ENCODE assay signal across 18 cellular contexts in genomic region chr7:33155811-33156210, GRCh38. TPM values are rescaled to one million over a fixed set of nuclear protein-coding genes. Genes with fewer than 3 reads are reported as not detected.
DNase-seq lines count a peak whose midpoint lies in the region; ATAC-seq lines count a peak whose summit lies in the region.
"Had no signal": no experiment of that assay in that cellular context is flagged by ENCODE, and none has a peak within 500 bp of the region (broad histone marks: within the 10 kb centered on the region; RNA-seq: fewer than 3 reads in every experiment).

No MANE protein-coding gene starts in this region.

- ATAC-seq in HG02571 (IDR thresholded peaks at IDR 0.05; ENCODE audit: unreplicated experiment), result no peak
- ATAC-seq: right lobe of liver; stimulated activated naive CD8-positive, alpha-beta T cell treated with anti-CD3 and anti-CD28 coated beads, Interleukin-15, Interleukin-2, amounts not matched to agents 100 U/mL and 50 U/mL, for 24 hours had no signal

- peak; percentile 57 for DNase-seq in Daoy (ENCODE audit: low read depth)
- DNase-seq in LHCN-M2 (ENCODE audit: low read depth), result peak; percentile 89
- DNase-seq in dedifferentiated amniotic fluid mesenchymal stem cell (ENCODE audit: extremely low spot score), result peak; percentile 56
- peak; percentile 19 for DNase-seq in myocyte (ENCODE audit: low read depth)
- no peak for DNase-seq in NOMO-1 treated with dmso at 0.1 percent for 144 hours (lab: John Stamatoyannopoulos, UW; ENCODE audit: unreplicated experiment)
- DNase-seq in posterior cingulate gyrus, result no peak
- DNase-seq in GF-D8 (lab: John Stamatoyannopoulos, UW), result no peak
- DNase-seq: activated naive CD4-positive, alpha-beta T cell treated with Interleukin-2 at 50 U/mL for 16 hours; anterior cingulate cortex; EL; NCI-H1417; NCI-H526; right lobe of liver; SIG-M5; stimulated activated CD4-positive, alpha-beta T cell treated with anti-CD3 and anti-CD28 coated beads, Interleukin-1b, Interleukin-23, amount 100 ng/mL, for 48 hours; stimulated activated naive CD8-positive, alpha-beta T cell treated with anti-CD3 and anti-CD28 coated beads, Interleukin-15, Interleukin-2, amounts not matched to agents 100 U/mL and 50 U/mL, for 24 hours; transverse colon had no signal

- intact Hi-C loops in posterior cingulate gyrus (cut with DNase I), result no loop called here

RNA-seq across cellular contexts. Expression of gene BBS9, which starts 26.4 kb away (rescaled TPM):
- total RNA-seq in Daoy (2014; rRNA removed; shearing (Covaris generic)), result 8.1 and 27.9 TPM in 2 replicates
- total RNA-seq in LHCN-M2 (2014; rRNA removed) (7.3 and 12.2 TPM in 2 replicates), myocyte (16.2 and 17.7 TPM in 2 replicates)
- 8.0 TPM for polyA plus RNA-seq in LHCN-M2 (2012)
- polyA plus RNA-seq in myocyte (2012), result 10.9 TPM

RNA-seq across cellular contexts. Expression of gene RP9, which starts 46.6 kb away (rescaled TPM):
- total RNA-seq in Daoy (2014; rRNA removed; shearing (Covaris generic)), result 28.6 and 29.9 TPM in 2 replicates
- total RNA-seq in LHCN-M2 (2014; rRNA removed) (12.7 and 18.5 TPM in 2 replicates), myocyte (12.0 and 24.4 TPM in 2 replicates)
- polyA plus RNA-seq in LHCN-M2 (2012), result 30.0 TPM
- 34.2 TPM for polyA plus RNA-seq in myocyte (2012)

Comparison
In these comparisons a context has a peak if more than half of its experiments do, and no peak if none do; other contexts are left out.
1. DNase-seq: peak in Daoy (single experiment), LHCN-M2 (single experiment), dedifferentiated amniotic fluid mesenchymal stem cell (single experiment) and myocyte (single experiment); none in NOMO-1 treated with dmso at 0.1 percent for 144 hours (single experiment), posterior cingulate gyrus (0 of 10) and GF-D8 (single experiment).